ENCODE assay signal across 21 cellular contexts in the genomic region with DNA sequence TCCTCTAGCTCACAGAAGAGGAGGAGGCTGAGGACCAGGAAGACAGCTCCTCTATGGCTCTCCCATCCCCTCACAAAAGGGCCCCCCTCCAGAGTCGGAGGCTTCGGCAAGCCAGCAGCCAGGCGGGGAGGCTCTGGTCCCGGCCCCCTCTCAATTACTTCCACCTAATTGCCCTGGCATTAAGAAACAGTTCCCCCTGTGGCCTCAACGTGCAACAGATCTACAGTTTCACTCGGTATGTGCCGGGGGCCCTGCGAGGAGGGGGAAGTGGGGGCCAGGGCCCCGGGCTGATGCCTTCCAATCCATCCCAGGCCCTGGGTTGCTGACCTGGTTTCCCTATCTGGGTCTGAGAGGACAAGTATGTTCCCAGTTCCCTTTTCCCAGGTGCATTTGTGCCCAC. TPM values are rescaled to one million over a fixed set of nuclear protein-coding genes. Genes with fewer than 3 reads are reported as not detected.
DNase-seq lines count a peak whose midpoint lies in the region; ATAC-seq, FAIRE-seq and TF ChIP-seq lines count a peak whose summit lies in the region.
"Had no signal": no experiment of that assay in that cellular context is flagged by ENCODE, and none has a peak within 500 bp of the region (broad histone marks: within the 10 kb centered on the region; RNA-seq: fewer than 3 reads in every experiment).

No MANE protein-coding gene starts in this region.

- TF ChIP-seq CTCF in HepG2 (CRISPR knock-in tag; IDR thresholded peaks at IDR 0.05) (no peak), right lobe of liver (IDR thresholded peaks at IDR 0.05) (no peak), endodermal cell (conservative IDR thresholded peaks at IDR 0.05) (peak; percentile 38)

- H3K4me2 ChIP-seq in HepG2 (ENCODE audit: low read depth, low read length) = no peak overlapping the region

- no peak overlapping the region for H2AFZ ChIP-seq in HepG2 (ENCODE audit: low read length)

- no peak for TF ChIP-seq POLR2A in HepG2 (IDR thresholded peaks at IDR 0.05; ENCODE audit: insufficient read depth in 1 of 2, low read depth in 2 of 2, low read length in 2 of 2)
- TF ChIP-seq POLR2A in right lobe of liver (IDR thresholded peaks at IDR 0.05) = no peak

- no peaks in the 10 kb centered on the region for H3K79me2 ChIP-seq in HepG2 (ENCODE audit: insufficient read depth, low read length)

- no peak for TF ChIP-seq RAD21 in HepG2 (CRISPR knock-in tag; IDR thresholded peaks at IDR 0.05)

- CTCF ChIA-PET in HepG2 (lab: Yijun Ruan, JAX; ENCODE audit: low intra/inter-chr PET ratio, low total read pairs) = no interaction called here

- no peaks in the 10 kb centered on the region for H3K9me3 Mint-ChIP-seq in endodermal cell
- H3K9me3 Mint-ChIP-seq: activated CD4-positive, alpha-beta memory T cell treated with anti-CD3 and anti-CD28 coated beads for 36 hours; effector memory CD8-positive, alpha-beta T cell; HFFc6; neural crest cell had no signal

- H3K27me3 ChIP-seq in HepG2 (ENCODE audit: control insufficient read depth in 1 of 2, insufficient read depth in 2 of 2, low read length in 2 of 2) = peaks cover 0 to 20% of the 10 kb centered on the region in 2 experiments; a peak in 2 of 5 replicates
- H3K27me3 ChIP-seq in right lobe of liver = no peaks in the 10 kb centered on the region
- H3K27me3 ChIP-seq in endodermal cell (ENCODE audit: control insufficient read depth, insufficient read depth, low read length, poor library complexity, severe bottlenecking) = no peaks in the 10 kb centered on the region
- H3K27me3 ChIP-seq: heart right ventricle, right atrium auricular region had no signal

- H4K20me1 ChIP-seq in HepG2 (ENCODE audit: insufficient read depth, low read length) = no peaks in the 10 kb centered on the region

- DNase-seq in HepG2 (ENCODE audit: low spot score) = no peak
- no peak for DNase-seq in right lobe of liver
- DNase-seq in NOMO-1 treated with dmso at 0.1 percent for 144 hours (lab: John Stamatoyannopoulos, UW; ENCODE audit: unreplicated experiment) = peak; percentile 67
- peak; percentile 55 for DNase-seq in endodermal cell
- DNase-seq in GDM1 (lab: John Stamatoyannopoulos, UW) = no peak
- no peak for DNase-seq in T-helper 2 cell
- DNase-seq in stimulated activated CD4-positive, alpha-beta T cell treated with anti-CD3 and anti-CD28 coated beads, Interleukin-1b, Interleukin-23, amount 100 ng/mL, for 48 hours = no peak
- DNase-seq: activated CD4-positive, alpha-beta memory T cell treated with anti-CD3 and anti-CD28 coated beads for 36 hours; caudate nucleus; COR-L47; effector memory CD8-positive, alpha-beta T cell; GF-D8; heart right ventricle; HFFc6; kidney; OCI-M1 had no signal

- POLR2A ChIA-PET in HepG2 (lab: Yijun Ruan, JAX) = no interaction called here

- TF ChIP-seq EP300 in HepG2 (IDR thresholded peaks at IDR 0.05; ENCODE audit: low read depth in 2 of 2, low read length in 2 of 2) = no peak
- TF ChIP-seq EP300 in HepG2 (CRISPR knock-in tag; IDR thresholded peaks at IDR 0.05; ENCODE audit: borderline replicate concordance) = no peak

- H3K4me3 ChIP-seq in HepG2 (replicated peaks in 1 of 3; ENCODE audit: insufficient read depth in 1 of 3, low read depth in 2 of 3, low read length in 3 of 3) (no peak overlapping the region), right lobe of liver (no peak overlapping the region), endodermal cell (ENCODE audit: low read length) (no peak overlapping the region)
- H3K4me3 ChIP-seq: right atrium auricular region had no signal

- H3K36me3 ChIP-seq in HepG2 (replicated peaks in 1 of 2; ENCODE audit: control insufficient read depth in 1 of 2, insufficient read depth in 2 of 2, low read length in 2 of 2) (no peaks in the 10 kb centered on the region), right lobe of liver (no peaks in the 10 kb centered on the region), endodermal cell (ENCODE audit: control insufficient read depth, insufficient read depth, low read length) (no peaks in the 10 kb centered on the region)
- H3K36me3 ChIP-seq: heart right ventricle, right atrium auricular region had no signal

- H3K27ac ChIP-seq in HepG2 (ENCODE audit: extremely low read length, insufficient read depth, low read length) (no peak overlapping the region), right lobe of liver (no peak overlapping the region), endodermal cell (ENCODE audit: low read depth, low read length) (no peak overlapping the region)
- H3K27ac ChIP-seq: right atrium auricular region had no signal

- no peak for FAIRE-seq in HepG2 (lab: Jason Lieb, UNC)
- FAIRE-seq: kidney, TTC549 had no signal

- peaks cover 11% of the 10 kb centered on the region for H3K4me1 Mint-ChIP-seq in endodermal cell

- H3K27ac Mint-ChIP-seq in endodermal cell = no peak overlapping the region
- H3K27ac Mint-ChIP-seq: activated CD4-positive, alpha-beta memory T cell treated with anti-CD3 and anti-CD28 coated beads for 36 hours; effector memory CD8-positive, alpha-beta T cell; HFFc6 had no signal

- peaks cover 12% of the 10 kb centered on the region for H3K27me3 Mint-ChIP-seq in endodermal cell (ENCODE audit: insufficient read depth)

- H3K36me3 Mint-ChIP-seq in endodermal cell (ENCODE audit: low read depth) = no peaks in the 10 kb centered on the region
- H3K36me3 Mint-ChIP-seq: activated CD4-positive, alpha-beta memory T cell treated with anti-CD3 and anti-CD28 coated beads for 36 hours had no signal

- in situ Hi-C loops in HepG2 (cut with HindIII; ENCODE audit: extremely low pct_ligation_motif_present, low pct_unique_long_range_greater_than_20kb) = no loop called here

- no TSS peak for BruUV-seq in HepG2 (replicated peaks; lab: Mats Ljungman, UMichigan)

- WGBS in HepG2 (ENCODE audit: low lambda C conversion rate) = 26% methylated on average over 7 of the region's 9 CpGs
- WGBS in right lobe of liver (ENCODE audit: insufficient coverage, low coverage, low lambda C conversion rate, missing lambda C conversion rate) = no CpG with 5 or more reads among the region's 9 CpGs
- WGBS in endodermal cell (ENCODE audit: insufficient coverage in 1 of 2, insufficient read length in 1 of 2), 2 experiments = 55 to 72% methylated on average over 5 to 9 of the region's 9 CpGs

- H3K4me3 Mint-ChIP-seq in endodermal cell = no peak overlapping the region
- H3K4me3 Mint-ChIP-seq: activated CD4-positive, alpha-beta memory T cell treated with anti-CD3 and anti-CD28 coated beads for 36 hours; effector memory CD8-positive, alpha-beta T cell; HFFc6; neural crest cell had no signal

- intact Hi-C loops in HepG2 (cut with micrococcal nuclease; ENCODE audit: unreplicated experiment) (no loop called here), right lobe of liver (cut with DNase I) (no loop called here)

- H3K9me3 ChIP-seq in HepG2 (ENCODE audit: low read length) (no peaks in the 10 kb centered on the region), right lobe of liver (no peaks in the 10 kb centered on the region), endodermal cell (ENCODE audit: control insufficient read depth, low read length) (no peaks in the 10 kb centered on the region)
- H3K9me3 ChIP-seq: heart right ventricle, right atrium auricular region had no signal

- H3K9ac ChIP-seq in HepG2 (ENCODE audit: insufficient read depth, low read depth, low read length) = no peak overlapping the region
- no peak overlapping the region for H3K9ac ChIP-seq in endodermal cell (ENCODE audit: extremely low read depth, low read length, poor library complexity, severe bottlenecking)

- H3K4me1 ChIP-seq in HepG2 (ENCODE audit: insufficient read depth, low read length) (no peaks in the 10 kb centered on the region), right lobe of liver (no peaks in the 10 kb centered on the region), endodermal cell (ENCODE audit: control insufficient read depth, insufficient read depth, low read length) (no peaks in the 10 kb centered on the region)

- ATAC-seq in HepG2 = peak; percentile 66
- no peak for ATAC-seq in right lobe of liver
- no peak for ATAC-seq in HG02938 (IDR thresholded peaks at IDR 0.05; ENCODE audit: unreplicated experiment)
- ATAC-seq: effector memory CD8-positive, alpha-beta T cell had no signal

RNA-seq across cellular contexts. Expression of gene FOXR1, which starts 7.9 kb away (rescaled TPM):
- not detected in 2 replicates for total RNA-seq in HepG2 (2016; rRNA removed; fragmentation: Illumina TruSeq; extraction: Trizol)
- total RNA-seq in HepG2 (2016; cell fraction: cytosol; rRNA removed; fragmentation: Illumina TruSeq; extraction: Trizol; ENCODE audit: low read depth) = not detected in 2 replicates
- total RNA-seq in HepG2 (2016; cell fraction: insoluble cytoplasmic fraction; rRNA removed; fragmentation: Illumina TruSeq; extraction: Trizol) = not detected in 2 replicates
- not detected in 2 replicates for total RNA-seq in HepG2 (2016; cell fraction: membrane; rRNA removed; fragmentation: Illumina TruSeq; extraction: Trizol)
- total RNA-seq in HepG2 (2016; cell fraction: nucleus; rRNA removed; fragmentation: Illumina TruSeq; extraction: Trizol) = not detected in 2 replicates
- not detected in 2 replicates for polyA plus RNA-seq in HepG2 (2011; rRNA removed)
- polyA plus RNA-seq in HepG2 (2011; cell fraction: cytosol; rRNA removed) = not detected in 2 replicates
- polyA plus RNA-seq in HepG2 (2011; cell fraction: nucleus; rRNA removed) = not detected in 2 replicates
- not detected in 2 replicates for polyA plus RNA-seq in HepG2 (2012)
- polyA plus RNA-seq in HepG2 (2016; cell fraction: cytosol; fragmentation: Illumina TruSeq; extraction: Trizol; ENCODE audit: low read depth) = not detected in 2 replicates
- polyA plus RNA-seq in HepG2 (2016; cell fraction: insoluble cytoplasmic fraction; fragmentation: Illumina TruSeq; extraction: Trizol; ENCODE audit: low read depth) = not detected in 2 replicates
- not detected in 2 replicates for polyA plus RNA-seq in HepG2 (2016; cell fraction: membrane; fragmentation: Illumina TruSeq; extraction: Trizol; ENCODE audit: low read depth)
- not detected in 2 replicates for polyA plus RNA-seq in HepG2 (2016; cell fraction: nucleus; fragmentation: Illumina TruSeq; extraction: Trizol; ENCODE audit: insufficient read depth, low read depth)
- polyA minus RNA-seq in HepG2 (2011; rRNA and poly(A)+ RNA removed; ENCODE audit: low replicate concordance) = not detected in 2 replicates
- not detected in 2 replicates for polyA minus RNA-seq in HepG2 (2011; cell fraction: cytosol; rRNA and poly(A)+ RNA removed)
- polyA minus RNA-seq in HepG2 (2011; cell fraction: nucleus; rRNA and poly(A)+ RNA removed) = not detected in 2 replicates
- total RNA-seq in right lobe of liver = not detected
- not detected for total RNA-seq in endodermal cell
- polyA plus RNA-seq in endodermal cell (2013, experiment 1 of 2) = not detected
- not detected for polyA plus RNA-seq in endodermal cell (2013, experiment 2 of 2)
- total RNA-seq: activated CD4-positive, alpha-beta memory T cell treated with anti-CD3 and anti-CD28 coated beads for 36 hours; heart right ventricle; HFFc6; kidney; neural crest cell; right atrium auricular region had no signal
- polyA plus RNA-seq: adipose tissue, heart right ventricle had no signal

RNA-seq across cellular contexts. Expression of gene CENATAC, which starts 18.5 kb away (rescaled TPM):
- total RNA-seq in HepG2 (2016; rRNA removed; fragmentation: Illumina TruSeq; extraction: Trizol) = 9.2 and 25.0 TPM in 2 replicates
- total RNA-seq in HepG2 (2016; cell fraction: cytosol; rRNA removed; fragmentation: Illumina TruSeq; extraction: Trizol; ENCODE audit: low read depth) = 2.9 and 5.0 TPM in 2 replicates
- total RNA-seq in HepG2 (2016; cell fraction: insoluble cytoplasmic fraction; rRNA removed; fragmentation: Illumina TruSeq; extraction: Trizol) = 10.8 and 23.9 TPM in 2 replicates
- total RNA-seq in HepG2 (2016; cell fraction: membrane; rRNA removed; fragmentation: Illumina TruSeq; extraction: Trizol) = 5.4 and 7.4 TPM in 2 replicates
- 39.0 and 46.3 TPM in 2 replicates for total RNA-seq in HepG2 (2016; cell fraction: nucleus; rRNA removed; fragmentation: Illumina TruSeq; extraction: Trizol)
- 19.8 and 21.7 TPM in 2 replicates for polyA plus RNA-seq in HepG2 (2011; rRNA removed)
- polyA plus RNA-seq in HepG2 (2011; cell fraction: cytosol; rRNA removed) = 3.7 and 4.9 TPM in 2 replicates
- polyA plus RNA-seq in HepG2 (2011; cell fraction: nucleus; rRNA removed) = 56.4 and 56.7 TPM in 2 replicates
- 9.2 and 11.5 TPM in 2 replicates for polyA plus RNA-seq in HepG2 (2012)
- 3.9 and 4.7 TPM in 2 replicates for polyA plus RNA-seq in HepG2 (2016; cell fraction: cytosol; fragmentation: Illumina TruSeq; extraction: Trizol; ENCODE audit: low read depth)
- 10.1 and 11.5 TPM in 2 replicates for polyA plus RNA-seq in HepG2 (2016; cell fraction: insoluble cytoplasmic fraction; fragmentation: Illumina TruSeq; extraction: Trizol; ENCODE audit: low read depth)
- 4.1 and 4.4 TPM in 2 replicates for polyA plus RNA-seq in HepG2 (2016; cell fraction: membrane; fragmentation: Illumina TruSeq; extraction: Trizol; ENCODE audit: low read depth)
- polyA plus RNA-seq in HepG2 (2016; cell fraction: nucleus; fragmentation: Illumina TruSeq; extraction: Trizol; ENCODE audit: insufficient read depth, low read depth) = 100 and 110 TPM in 2 replicates
- 11.3 and 25.0 TPM in 2 replicates for polyA minus RNA-seq in HepG2 (2011; rRNA and poly(A)+ RNA removed; ENCODE audit: low replicate concordance)
- 4.2 and 4.6 TPM in 2 replicates for polyA minus RNA-seq in HepG2 (2011; cell fraction: cytosol; rRNA and poly(A)+ RNA removed)
- polyA minus RNA-seq in HepG2 (2011; cell fraction: nucleus; rRNA and poly(A)+ RNA removed) = 45.4 and 51.7 TPM in 2 replicates
- 10 to 100 TPM; 11.5 to 16.7 (median 13.0) TPM for total RNA-seq in right lobe of liver
- total RNA-seq in endodermal cell = 10 to 100 TPM; 38.7 to 43.3 TPM
- 17.1 TPM for polyA plus RNA-seq in endodermal cell (2013, experiment 1 of 2)
- 18.8 TPM for polyA plus RNA-seq in endodermal cell (2013, experiment 2 of 2)

RNA-seq across cellular contexts. Expression of gene UPK2, which starts 23.3 kb away (rescaled TPM):
- total RNA-seq in HepG2 (2016; rRNA removed; fragmentation: Illumina TruSeq; extraction: Trizol) (not detected in 2 replicates), right lobe of liver (not detected), endodermal cell (under 1 TPM in 1 of 2 donors, not detected in 1; 0.38 TPM)
- total RNA-seq in HepG2 (2016; cell fraction: cytosol; rRNA removed; fragmentation: Illumina TruSeq; extraction: Trizol; ENCODE audit: low read depth) = not detected in 2 replicates
- not detected in 2 replicates for total RNA-seq in HepG2 (2016; cell fraction: insoluble cytoplasmic fraction; rRNA removed; fragmentation: Illumina TruSeq; extraction: Trizol)
- total RNA-seq in HepG2 (2016; cell fraction: membrane; rRNA removed; fragmentation: Illumina TruSeq; extraction: Trizol) = not detected in 2 replicates
- not detected in 2 replicates for total RNA-seq in HepG2 (2016; cell fraction: nucleus; rRNA removed; fragmentation: Illumina TruSeq; extraction: Trizol)
- polyA plus RNA-seq in HepG2 (2011; rRNA removed) = not detected in 2 replicates
- polyA plus RNA-seq in HepG2 (2011; cell fraction: cytosol; rRNA removed) = not detected in 2 replicates
- not detected in 2 replicates for polyA plus RNA-seq in HepG2 (2011; cell fraction: nucleus; rRNA removed)
- not detected in 2 replicates for polyA plus RNA-seq in HepG2 (2012)
- polyA plus RNA-seq in HepG2 (2016; cell fraction: cytosol; fragmentation: Illumina TruSeq; extraction: Trizol; ENCODE audit: low read depth) = not detected in 2 replicates
- not detected in 2 replicates for polyA plus RNA-seq in HepG2 (2016; cell fraction: insoluble cytoplasmic fraction; fragmentation: Illumina TruSeq; extraction: Trizol; ENCODE audit: low read depth)
- polyA plus RNA-seq in HepG2 (2016; cell fraction: membrane; fragmentation: Illumina TruSeq; extraction: Trizol; ENCODE audit: low read depth) = not detected in 2 replicates
- not detected in 2 replicates for polyA plus RNA-seq in HepG2 (2016; cell fraction: nucleus; fragmentation: Illumina TruSeq; extraction: Trizol; ENCODE audit: insufficient read depth, low read depth)
- polyA minus RNA-seq in HepG2 (2011; rRNA and poly(A)+ RNA removed; ENCODE audit: low replicate concordance) = not detected in 2 replicates
- not detected in 2 replicates for polyA minus RNA-seq in HepG2 (2011; cell fraction: cytosol; rRNA and poly(A)+ RNA removed)
- not detected in 2 replicates for polyA minus RNA-seq in HepG2 (2011; cell fraction: nucleus; rRNA and poly(A)+ RNA removed)
- polyA plus RNA-seq in endodermal cell (2013, experiment 1 of 2) = 0.36 TPM
- 0.54 TPM for polyA plus RNA-seq in endodermal cell (2013, experiment 2 of 2)
- total RNA-seq: activated CD4-positive, alpha-beta memory T cell treated with anti-CD3 and anti-CD28 coated beads for 36 hours; heart right ventricle; kidney; neural crest cell; right atrium auricular region had no signal

RNA-seq across cellular contexts. Expression of gene RPS25, which starts 38.7 kb away (rescaled TPM):
- total RNA-seq in HepG2 (2016; rRNA removed; fragmentation: Illumina TruSeq; extraction: Trizol) = 1,415 and 1,643 TPM in 2 replicates
- total RNA-seq in HepG2 (2016; cell fraction: cytosol; rRNA removed; fragmentation: Illumina TruSeq; extraction: Trizol; ENCODE audit: low read depth) = 2,275 and 2,513 TPM in 2 replicates
- total RNA-seq in HepG2 (2016; cell fraction: insoluble cytoplasmic fraction; rRNA removed; fragmentation: Illumina TruSeq; extraction: Trizol) = 1,435 and 1,680 TPM in 2 replicates
- total RNA-seq in HepG2 (2016; cell fraction: membrane; rRNA removed; fragmentation: Illumina TruSeq; extraction: Trizol) = 3,410 and 3,458 TPM in 2 replicates
- 502 and 555 TPM in 2 replicates for total RNA-seq in HepG2 (2016; cell fraction: nucleus; rRNA removed; fragmentation: Illumina TruSeq; extraction: Trizol)
- 647 and 839 TPM in 2 replicates for polyA plus RNA-seq in HepG2 (2011; rRNA removed)
- 1,228 and 1,764 TPM in 2 replicates for polyA plus RNA-seq in HepG2 (2011; cell fraction: cytosol; rRNA removed)
- 458 and 672 TPM in 2 replicates for polyA plus RNA-seq in HepG2 (2011; cell fraction: nucleus; rRNA removed)
- polyA plus RNA-seq in HepG2 (2012) = 1,615 and 1,935 TPM in 2 replicates
- polyA plus RNA-seq in HepG2 (2016; cell fraction: cytosol; fragmentation: Illumina TruSeq; extraction: Trizol; ENCODE audit: low read depth) = 2,641 and 2,732 TPM in 2 replicates
- 1,500 and 1,585 TPM in 2 replicates for polyA plus RNA-seq in HepG2 (2016; cell fraction: insoluble cytoplasmic fraction; fragmentation: Illumina TruSeq; extraction: Trizol; ENCODE audit: low read depth)
- 3,047 and 3,101 TPM in 2 replicates for polyA plus RNA-seq in HepG2 (2016; cell fraction: membrane; fragmentation: Illumina TruSeq; extraction: Trizol; ENCODE audit: low read depth)
- polyA plus RNA-seq in HepG2 (2016; cell fraction: nucleus; fragmentation: Illumina TruSeq; extraction: Trizol; ENCODE audit: insufficient read depth, low read depth) = 848 and 904 TPM in 2 replicates
- polyA minus RNA-seq in HepG2 (2011; rRNA and poly(A)+ RNA removed; ENCODE audit: low replicate concordance) = 34.5 and 58.3 TPM in 2 replicates
- polyA minus RNA-seq in HepG2 (2011; cell fraction: cytosol; rRNA and poly(A)+ RNA removed) = 501 and 613 TPM in 2 replicates
- polyA minus RNA-seq in HepG2 (2011; cell fraction: nucleus; rRNA and poly(A)+ RNA removed) = 93.2 and 132 TPM in 2 replicates
- total RNA-seq in right lobe of liver = 100 to 1,000 TPM; 326 to 822 (median 376) TPM
- total RNA-seq in endodermal cell = 1,000 to 10,000 TPM; 1,289 to 1,299 TPM
- 1,099 TPM for polyA plus RNA-seq in endodermal cell (2013, experiment 1 of 2)
- 1,071 TPM for polyA plus RNA-seq in endodermal cell (2013, experiment 2 of 2)

RNA-seq across cellular contexts. Expression of gene TRAPPC4, which starts 39.1 kb away (rescaled TPM):
- total RNA-seq in HepG2 (2016; rRNA removed; fragmentation: Illumina TruSeq; extraction: Trizol) (97.4 and 124 TPM in 2 replicates), right lobe of liver (10 to 100 TPM; 17.2 to 46.3 (median 33.4) TPM), endodermal cell (10 to 100 TPM; 60.0 to 66.8 TPM)
- 27.9 and 36.4 TPM in 2 replicates for total RNA-seq in HepG2 (2016; cell fraction: cytosol; rRNA removed; fragmentation: Illumina TruSeq; extraction: Trizol; ENCODE audit: low read depth)
- 97.4 and 132 TPM in 2 replicates for total RNA-seq in HepG2 (2016; cell fraction: insoluble cytoplasmic fraction; rRNA removed; fragmentation: Illumina TruSeq; extraction: Trizol)
- 40.9 and 41.3 TPM in 2 replicates for total RNA-seq in HepG2 (2016; cell fraction: membrane; rRNA removed; fragmentation: Illumina TruSeq; extraction: Trizol)
- 40.3 and 49.2 TPM in 2 replicates for total RNA-seq in HepG2 (2016; cell fraction: nucleus; rRNA removed; fragmentation: Illumina TruSeq; extraction: Trizol)
- 126 and 140 TPM in 2 replicates for polyA plus RNA-seq in HepG2 (2011; rRNA removed)
- 244 TPM in 2 replicates for polyA plus RNA-seq in HepG2 (2011; cell fraction: cytosol; rRNA removed)
- 66.5 and 86.6 TPM in 2 replicates for polyA plus RNA-seq in HepG2 (2011; cell fraction: nucleus; rRNA removed)
- polyA plus RNA-seq in HepG2 (2012) = 79.9 and 87.7 TPM in 2 replicates
- 27.4 and 30.8 TPM in 2 replicates for polyA plus RNA-seq in HepG2 (2016; cell fraction: cytosol; fragmentation: Illumina TruSeq; extraction: Trizol; ENCODE audit: low read depth)
- polyA plus RNA-seq in HepG2 (2016; cell fraction: insoluble cytoplasmic fraction; fragmentation: Illumina TruSeq; extraction: Trizol; ENCODE audit: low read depth) = 119 and 128 TPM in 2 replicates
- 27.5 and 28.4 TPM in 2 replicates for polyA plus RNA-seq in HepG2 (2016; cell fraction: membrane; fragmentation: Illumina TruSeq; extraction: Trizol; ENCODE audit: low read depth)
- 50.7 and 55.6 TPM in 2 replicates for polyA plus RNA-seq in HepG2 (2016; cell fraction: nucleus; fragmentation: Illumina TruSeq; extraction: Trizol; ENCODE audit: insufficient read depth, low read depth)
- polyA minus RNA-seq in HepG2 (2011; rRNA and poly(A)+ RNA removed; ENCODE audit: low replicate concordance) = 109 and 163 TPM in 2 replicates
- 24.4 and 30.3 TPM in 2 replicates for polyA minus RNA-seq in HepG2 (2011; cell fraction: cytosol; rRNA and poly(A)+ RNA removed)
- polyA minus RNA-seq in HepG2 (2011; cell fraction: nucleus; rRNA and poly(A)+ RNA removed) = 36.2 and 46.1 TPM in 2 replicates
- 78.9 TPM for polyA plus RNA-seq in endodermal cell (2013, experiment 1 of 2)
- polyA plus RNA-seq in endodermal cell (2013, experiment 2 of 2) = 77.1 TPM

Comparison
In these comparisons a context has a peak if more than half of its experiments do, and no peak if none do; other contexts are left out.
1. DNase-seq: peak in NOMO-1 treated with dmso at 0.1 percent for 144 hours (single experiment) and endodermal cell (single experiment); none in HepG2 (single experiment), right lobe of liver (0 of 3), GDM1 (single experiment), T-helper 2 cell (0 of 5) and stimulated activated CD4-positive, alpha-beta T cell treated with anti-CD3 and anti-CD28 coated beads, Interleukin-1b, Interleukin-23, amount 100 ng/mL, for 48 hours (single experiment).